In genomic region chr12:14260011-14260993, GRCh38 we compare ENCODE assay signal across 1 cellular context.
TF ChIP-seq lines count a peak whose summit lies in the region.

No MANE protein-coding gene starts in this region.

TF ChIP-seq in WTC11, 78 proteins besides CTCF, POLR2A, EP300 and RAD21 (continued from another document):
- peak; percentile 89 for TF ChIP-seq FOXP4 (CRISPR knock-in tag; IDR thresholded peaks at IDR 0.05)
- no peak for TF ChIP-seq ATF6 (CRISPR knock-in tag; IDR thresholded peaks at IDR 0.05)
- peak; percentile 99 for TF ChIP-seq TEAD1 (CRISPR knock-in tag; IDR thresholded peaks at IDR 0.05)
- TF ChIP-seq TCF7 (CRISPR knock-in tag; IDR thresholded peaks at IDR 0.05; ENCODE audit: low read depth): no peak
- peak; percentile 93 for TF ChIP-seq ETV6 (CRISPR knock-in tag; IDR thresholded peaks at IDR 0.05)
- no peak for TF ChIP-seq ZNF425 (CRISPR knock-in tag; conservative IDR thresholded peaks at IDR 0.05)
- TF ChIP-seq ZNF416 (CRISPR knock-in tag; IDR thresholded peaks at IDR 0.05): peak; percentile 22; the same call in 1 of the 2 replicates
- TF ChIP-seq OVOL2 (CRISPR knock-in tag; IDR thresholded peaks at IDR 0.05; ENCODE audit: borderline replicate concordance): no peak
- TF ChIP-seq FOXP1 (CRISPR knock-in tag; IDR thresholded peaks at IDR 0.05; ENCODE audit: borderline replicate concordance): peak; percentile 89
- TF ChIP-seq ZNF281 (CRISPR knock-in tag; IDR thresholded peaks at IDR 0.05): peak; percentile 94
- no peak; the same call in 1 of the 2 replicates for TF ChIP-seq NR3C1 (CRISPR knock-in tag; conservative IDR thresholded peaks at IDR 0.05; ENCODE audit: low read depth)
- TF ChIP-seq NFATC4 (CRISPR knock-in tag; IDR thresholded peaks at IDR 0.05): no peak
- no peak for TF ChIP-seq ZNF317 (CRISPR knock-in tag; IDR thresholded peaks at IDR 0.05; ENCODE audit: borderline replicate concordance, low read depth)
- TF ChIP-seq ZNF532 (CRISPR knock-in tag; IDR thresholded peaks at IDR 0.05; ENCODE audit: borderline replicate concordance): 0 out of 2 replicates have a peak, but pooled peaks have one; percentile 82
